Comparison of ENCODE assay signal across 9 cellular contexts in the genomic region with DNA sequence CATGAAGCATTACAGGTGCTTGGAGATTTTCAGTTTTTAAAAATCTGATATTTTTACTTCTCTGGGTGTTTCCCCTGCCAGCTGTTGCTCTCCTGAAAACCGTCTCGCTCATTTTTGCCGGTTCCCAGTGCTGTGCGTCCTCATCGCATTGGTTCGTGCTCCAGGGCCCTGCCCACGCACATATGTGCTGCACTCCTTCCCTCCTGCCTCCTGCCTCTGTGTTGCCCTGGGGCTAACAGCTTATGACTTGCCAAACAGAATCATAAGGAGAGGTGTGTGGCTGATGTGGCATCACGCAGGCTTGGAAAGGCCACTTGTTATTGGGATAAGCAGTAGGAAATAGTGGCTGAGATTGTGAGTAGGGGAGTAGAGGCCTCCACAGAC. TPM values are rescaled to one million over a fixed set of nuclear protein-coding genes. Genes with fewer than 3 reads are reported as not detected.
A peak's percentile ranks its signal among the peaks of the same experiment; 100 is the strongest.
DNase-seq lines count a peak whose midpoint lies in the region; ATAC-seq, FAIRE-seq and TF ChIP-seq lines count a peak whose summit lies in the region.
"Had no signal": no experiment of that assay in that cellular context is flagged by ENCODE, and none has a peak within 500 bp of the region (broad histone marks: within the 10 kb centered on the region; RNA-seq: fewer than 3 reads in every experiment).

No MANE protein-coding gene starts in this region.

- intact Hi-C loops in PC-3 (cut with micrococcal nuclease) = no loop called here

- H3K9me3 ChIP-seq in PC-3 (ENCODE audit: low read length) (no peaks in the 10 kb centered on the region), trophoblast cell (ENCODE audit: insufficient read depth, low read depth, low read length) (no peaks in the 10 kb centered on the region)
- H3K9me3 ChIP-seq: neutrophil had no signal

- ATAC-seq in PC-3 = no peak
- ATAC-seq in GM19452 (IDR thresholded peaks at IDR 0.05; ENCODE audit: unreplicated experiment) = no peak
- ATAC-seq in GM18867 (IDR thresholded peaks at IDR 0.05; ENCODE audit: unreplicated experiment) = no peak

- H3K79me2 ChIP-seq in PC-3 (ENCODE audit: low read length) = no peaks in the 10 kb centered on the region
- H3K79me2 ChIP-seq in trophoblast cell (ENCODE audit: control insufficient read depth, insufficient read depth, low read length, poor library complexity) = peaks cover 2% of the 10 kb centered on the region

- no peak overlapping the region for H4K12ac ChIP-seq in trophoblast cell (ENCODE audit: low read depth, low read length)

- H3K79me1 ChIP-seq in trophoblast cell (ENCODE audit: low read length) = peaks cover 9% of the 10 kb centered on the region

- H3K27ac ChIP-seq in PC-3 (ENCODE audit: low read length) = no peak overlapping the region
- peak overlapping the region; percentile 42 for H3K27ac ChIP-seq in trophoblast cell (ENCODE audit: low read depth, low read length)
- H3K27ac ChIP-seq: neutrophil had no signal

- peak; percentile 94 for DNase-seq in ELR (ENCODE audit: low read depth)
- DNase-seq in PC-3 = peak; percentile 36
- peak; percentile 99 for DNase-seq in epithelial cell of esophagus (ENCODE audit: low read depth)
- DNase-seq in trophoblast cell = peak; percentile 17 to 69
- DNase-seq in activated CD4-positive, CD25-positive, alpha-beta regulatory T cell (lab: John Stamatoyannopoulos, UW) = no peak
- DNase-seq in H54 (ENCODE audit: insufficient read length, low spot score) = no peak

- H2BK5ac ChIP-seq in trophoblast cell (ENCODE audit: low read depth, low read length, poor library complexity) = no peak overlapping the region

- no peak for FAIRE-seq in H54 (lab: Jason Lieb, UNC)

- H3K27me3 ChIP-seq in PC-3 (ENCODE audit: low read length) (no peaks in the 10 kb centered on the region), trophoblast cell (ENCODE audit: insufficient read depth, low read length) (no peaks in the 10 kb centered on the region)

- H3F3A ChIP-seq in PC-3 (ENCODE audit: low read length, unreplicated experiment) = no peaks in the 10 kb centered on the region

- no peaks in the 10 kb centered on the region for H4K20me1 ChIP-seq in PC-3 (ENCODE audit: low read length)

- TF ChIP-seq POLR2A in H54 (IDR thresholded peaks at IDR 0.05; ENCODE audit: low read depth, low read length) = no peak

- H3K9me2 ChIP-seq in PC-3 (replicated peaks; ENCODE audit: low read length) = no peaks in the 10 kb centered on the region

- H3K4me2 ChIP-seq in PC-3 (ENCODE audit: low read length) (no peak overlapping the region), trophoblast cell (ENCODE audit: low read length) (no peak overlapping the region)

- peaks cover 40% of the 10 kb centered on the region for H3K4me1 ChIP-seq in PC-3 (ENCODE audit: insufficient read depth, low read length)
- H3K4me1 ChIP-seq in trophoblast cell (ENCODE audit: control insufficient read depth in 1 of 2, insufficient read depth in 2 of 2, low read length in 2 of 2) = peaks cover 5 to 12% of the 10 kb centered on the region in 2 experiments

- H4K91ac ChIP-seq in trophoblast cell (ENCODE audit: low read depth, low read length) = no peak overlapping the region

- no peak overlapping the region for H2AK5ac ChIP-seq in trophoblast cell (ENCODE audit: low read length)

- no peak overlapping the region for H3K18ac ChIP-seq in trophoblast cell (ENCODE audit: low read length)

- no peaks in the 10 kb centered on the region for H3K36me3 ChIP-seq in PC-3 (ENCODE audit: low read depth, low read length)
- no peaks in the 10 kb centered on the region for H3K36me3 ChIP-seq in trophoblast cell (ENCODE audit: control insufficient read depth in 1 of 2, insufficient read depth in 2 of 2, low read length in 2 of 2)
- H3K36me3 ChIP-seq: neutrophil had no signal

- no peak overlapping the region for H4K8ac ChIP-seq in trophoblast cell (ENCODE audit: low read depth, low read length)

- H3K4me3 ChIP-seq in PC-3 (ENCODE audit: low read length) = no peak overlapping the region
- H3K4me3 ChIP-seq in epithelial cell of esophagus (ENCODE audit: low read length) = no peak overlapping the region
- H3K4me3 ChIP-seq in trophoblast cell (ENCODE audit: low read depth, low read length) = no peak overlapping the region

- CTCF ChIA-PET in PC-3 (lab: Charles Lee) = no interaction called here

- H3K14ac ChIP-seq in trophoblast cell (ENCODE audit: low read length) = no peak overlapping the region

- H2BK12ac ChIP-seq in trophoblast cell (ENCODE audit: low read length) = no peak overlapping the region

- H2AFZ ChIP-seq in PC-3 (ENCODE audit: low read length) (no peak overlapping the region), trophoblast cell (ENCODE audit: insufficient read depth, low read length, poor library complexity) (no peak overlapping the region)

- no peak overlapping the region for H2BK120ac ChIP-seq in trophoblast cell (ENCODE audit: insufficient read depth, low read length, poor library complexity)

- no peak overlapping the region for H3K9ac ChIP-seq in PC-3 (ENCODE audit: low read length)
- H3K9ac ChIP-seq in trophoblast cell (ENCODE audit: low read length) = no peak overlapping the region

- no peak overlapping the region for H3K4ac ChIP-seq in trophoblast cell (ENCODE audit: low read depth, low read length)

- no peak overlapping the region for H3K23ac ChIP-seq in trophoblast cell (ENCODE audit: low read length)

- TF ChIP-seq CTCF in PC-3 (conservative IDR thresholded peaks at IDR 0.05; ENCODE audit: low read depth, low read length) = no peak
- no peak for TF ChIP-seq CTCF in epithelial cell of esophagus (IDR thresholded peaks at IDR 0.05; ENCODE audit: insufficient read depth, low read depth, low read length, missing control alignments)

- no TSS peak for BruUV-seq in PC-3 (replicated peaks; lab: Mats Ljungman, UMichigan)

- no CpG with 5 or more reads among the region's 8 CpGs for WGBS in trophoblast cell (ENCODE audit: extremely low coverage, insufficient coverage, insufficient read length)

- POLR2A ChIA-PET in PC-3 (lab: Charles Lee; ENCODE audit: unreplicated experiment) = no interaction called here

RNA-seq across cellular contexts. Expression of a gene that starts 53.4 kb away (rescaled TPM):
- 29.1 and 30.3 TPM in 2 replicates for total RNA-seq in PC-3 (2014; rRNA removed)
- polyA plus RNA-seq in trophoblast cell (2013) = 22.4 and 23.3 TPM in 2 replicates

RNA-seq across cellular contexts. Expression of a gene that starts 53.6 kb away (rescaled TPM):
- 23.4 and 27.2 TPM in 2 replicates for total RNA-seq in PC-3 (2014; rRNA removed)
- polyA plus RNA-seq in trophoblast cell (2013) = 28.1 and 28.7 TPM in 2 replicates

RNA-seq across cellular contexts. Expression of a gene that starts 54.5 kb away (rescaled TPM):
- 95.7 and 110 TPM in 2 replicates for total RNA-seq in PC-3 (2014; rRNA removed)
- polyA plus RNA-seq in trophoblast cell (2013) = 276 and 290 TPM in 2 replicates

Comparison
In these comparisons a context has a peak if more than half of its experiments do, and no peak if none do; other contexts are left out.
1. DNase-seq: peak in ELR (single experiment), PC-3 (single experiment), epithelial cell of esophagus (single experiment) and trophoblast cell (2 of 2); none in activated CD4-positive, CD25-positive, alpha-beta regulatory T cell (0 of 4) and H54 (single experiment).